In genomic region chr15:59701880-59702279, GRCh38 we compare ENCODE assay signal across 14 cellular contexts.
"Had no signal": no experiment of that assay in that cellular context is flagged by ENCODE, and none has a peak within 500 bp of the region (broad histone marks: within the 10 kb centered on the region; RNA-seq: fewer than 3 reads in every experiment).

No MANE protein-coding gene starts in this region.

- H3K4me1 ChIP-seq: stomach, testis, upper lobe of left lung had no signal

- H3K36me3 ChIP-seq: stomach, upper lobe of left lung had no signal

- DNase-seq: activated CD4-positive, alpha-beta T cell treated with anti-CD3 and anti-CD28 coated beads, Interleukin-2, amount 50 U/mL, for 1 hour; activated naive CD4-positive, alpha-beta T cell treated with anti-CD3 and anti-CD28 coated beads for 36 hours; activated naive CD8-positive, alpha-beta T cell treated with anti-CD3 and anti-CD28 coated beads, Interleukin-2, amount 50 U/mL, for 24 hours; activated T-cell treated with anti-CD3 and anti-CD28 coated beads for 4 hours; dermis blood vessel endothelial cell; hippocampal formation; mesenchymal stem cell; natural killer cell; stimulated activated CD4-positive, alpha-beta T cell treated with anti-CD3 and anti-CD28 coated beads, Interleukin-1b, Interleukin-23, amount 100 ng/mL, for 48 hours; stomach; testis; upper lobe of left lung had no signal

- H3K27me3 ChIP-seq: stomach, testis, upper lobe of left lung had no signal

- FAIRE-seq: astrocyte, bronchial epithelial cell had no signal

- H3K27ac ChIP-seq: stomach, testis, upper lobe of left lung had no signal

- H3K9me3 ChIP-seq: stomach, testis, upper lobe of left lung had no signal

- ATAC-seq: activated naive CD8-positive, alpha-beta T cell treated with anti-CD3 and anti-CD28 coated beads, Interleukin-2, amount 50 U/mL, for 24 hours; natural killer cell had no signal

- H3K4me3 ChIP-seq: stomach, testis, upper lobe of left lung had no signal
